ENCODE assay signal across 30 cellular contexts in the genomic region with DNA sequence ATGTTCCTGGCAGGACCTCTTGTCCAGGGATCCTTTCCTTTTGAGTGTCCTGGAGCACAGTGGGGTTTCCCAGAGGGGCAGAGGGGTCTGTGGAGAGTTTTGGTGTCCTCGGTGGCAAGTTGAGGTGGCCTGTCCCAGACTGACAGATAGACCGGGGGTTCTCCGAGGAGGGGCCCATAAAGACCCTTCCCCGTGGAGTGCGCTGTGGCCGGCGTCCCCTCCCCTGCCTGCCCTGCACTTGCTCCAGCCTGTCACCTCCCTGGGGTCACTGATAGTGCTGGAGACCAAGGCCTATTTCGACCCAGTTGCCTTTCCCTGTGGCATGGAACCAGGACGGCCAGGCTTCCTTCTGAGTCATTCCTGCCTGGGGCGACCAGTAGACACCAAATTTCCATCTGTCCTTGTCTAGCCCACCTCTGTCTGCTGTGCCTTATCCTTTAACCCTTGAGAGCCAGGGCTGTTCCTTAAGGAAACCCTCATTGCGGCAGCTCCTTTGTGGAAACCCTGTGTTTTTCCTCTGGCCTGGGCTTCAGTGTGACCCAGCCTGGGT. TPM values are rescaled to one million over a fixed set of nuclear protein-coding genes. Genes with fewer than 3 reads are reported as not detected.
DNase-seq lines count a peak whose midpoint lies in the region; ATAC-seq and TF ChIP-seq lines count a peak whose summit lies in the region.
"Had no signal": no experiment of that assay in that cellular context is flagged by ENCODE, and none has a peak within 500 bp of the region (broad histone marks: within the 10 kb centered on the region; RNA-seq: fewer than 3 reads in every experiment).

No MANE protein-coding gene starts in this region.

- no peak overlapping the region for H2AFZ ChIP-seq in mammary epithelial cell (ENCODE audit: low read depth, low read length)

- H4K20me1 ChIP-seq in mammary epithelial cell (ENCODE audit: insufficient read depth, low read length): no peaks in the 10 kb centered on the region

- H3K27me3 Mint-ChIP-seq in MCF 10A (ENCODE audit: insufficient read depth, unreplicated experiment) (peaks cover 62% of the 10 kb centered on the region), progenitor cell of endocrine pancreas (peaks cover 41% of the 10 kb centered on the region)
- H3K27me3 Mint-ChIP-seq: activated CD4-positive, alpha-beta T cell treated with anti-CD3 and anti-CD28 coated beads, Interleukin-2, amount 10 ng/mL, durations not matched to agents 24 days and 14 days had no signal

- ATAC-seq in aorta (ENCODE audit: low FRiP score): no peak
- ATAC-seq: left lobe of liver had no signal

- TF ChIP-seq CTCF in MCF 10A (IDR thresholded peaks at IDR 0.05; ENCODE audit: unreplicated experiment) (no peak), mammary epithelial cell (conservative IDR thresholded peaks at IDR 0.05 in 1 of 2, IDR thresholded peaks at IDR 0.05 in 1 of 2; ENCODE audit: extremely low read depth in 1 of 2, insufficient read depth in 1 of 2, low read depth in 1 of 2, low read length in 2 of 2) (no peak), progenitor cell of endocrine pancreas (IDR thresholded peaks at IDR 0.05; ENCODE audit: unreplicated experiment) (no peak), foreskin fibroblast (IDR thresholded peaks at IDR 0.05; ENCODE audit: low read depth, low read length) (no peak)

- no peaks in the 10 kb centered on the region for H3K36me3 Mint-ChIP-seq in MCF 10A (ENCODE audit: insufficient read depth, unreplicated experiment)
- H3K36me3 Mint-ChIP-seq in progenitor cell of endocrine pancreas (ENCODE audit: insufficient read depth): no peaks in the 10 kb centered on the region
- H3K36me3 Mint-ChIP-seq: type B pancreatic cell had no signal

- H3K4me3 ChIP-seq in mammary epithelial cell (replicated peaks in 1 of 3; ENCODE audit: insufficient read depth in 1 of 3, low read depth in 2 of 3, low read length in 3 of 3): no peak overlapping the region
- H3K4me3 ChIP-seq in SJCRH30: peak overlapping the region; percentile 48
- H3K4me3 ChIP-seq in mucosa of rectum (ENCODE audit: low read length in 2 of 2): peak overlapping the region; percentile 73 to 74
- H3K4me3 ChIP-seq in aorta (ENCODE audit: low read length in 2 of 2): no peak overlapping the region
- H3K4me3 ChIP-seq in foreskin fibroblast (ENCODE audit: low read depth in 1 of 2, low read length in 2 of 2): no peak overlapping the region
- H3K4me3 ChIP-seq: ascending aorta, MG63, psoas muscle, SJSA1 had no signal

- H3K36me3 ChIP-seq in mammary epithelial cell (ENCODE audit: insufficient read depth, low read length): no peaks in the 10 kb centered on the region
- H3K36me3 ChIP-seq in SJCRH30: no peaks in the 10 kb centered on the region
- peaks cover 5 to 8% of the 10 kb centered on the region in 2 donors for H3K36me3 ChIP-seq in mucosa of rectum (ENCODE audit: control insufficient read depth in 2 of 2, insufficient read depth in 2 of 2, low read length in 2 of 2)
- no peaks in the 10 kb centered on the region for H3K36me3 ChIP-seq in aorta (ENCODE audit: control insufficient read depth in 1 of 2, insufficient read depth in 2 of 2, low read length in 1 of 2)
- H3K36me3 ChIP-seq: ascending aorta, MG63, SJSA1, WERI-Rb-1 had no signal

- H3K9me3 Mint-ChIP-seq in MCF 10A (ENCODE audit: unreplicated experiment): no peaks in the 10 kb centered on the region
- H3K9me3 Mint-ChIP-seq in progenitor cell of endocrine pancreas (ENCODE audit: low read depth): no peaks in the 10 kb centered on the region
- H3K9me3 Mint-ChIP-seq: CD4-positive, alpha-beta T cell; type B pancreatic cell had no signal

- H3K27me3 ChIP-seq in mammary epithelial cell (ENCODE audit: insufficient read depth, low read length) (no peaks in the 10 kb centered on the region), SJCRH30 (no peaks in the 10 kb centered on the region), mucosa of rectum (ENCODE audit: control insufficient read depth in 2 of 2, insufficient read depth in 2 of 2, low read length in 2 of 2) (no peaks in the 10 kb centered on the region), aorta (ENCODE audit: control insufficient read depth in 1 of 2, insufficient read depth in 2 of 2, low read length in 1 of 2) (no peaks in the 10 kb centered on the region)
- H3K27me3 ChIP-seq: ascending aorta, MG63 had no signal

- intact Hi-C loops in MCF 10A (cut with micrococcal nuclease): no loop called here
- intact Hi-C loops in mammary epithelial cell (cut with micrococcal nuclease): no loop called here
- intact Hi-C loops in aorta (cut with DNase I): no loop called here

- H3K4me1 Mint-ChIP-seq in MCF 10A (ENCODE audit: insufficient read depth, unreplicated experiment): peaks cover 9% of the 10 kb centered on the region
- H3K4me1 Mint-ChIP-seq in progenitor cell of endocrine pancreas (ENCODE audit: low read depth): no peaks in the 10 kb centered on the region

- H3K9ac ChIP-seq in mammary epithelial cell (ENCODE audit: insufficient read depth, low read length) (no peak overlapping the region), mucosa of rectum (ENCODE audit: low read depth in 1 of 2, low read length in 2 of 2) (peak overlapping the region; percentile 52 to 94)

- POLR2A ChIA-PET in MCF 10A (lab: Yijun Ruan, JAX): interaction anchor here (0.6 kb wide), 1 partner anchor 225 kb away, joined by 3 read pairs; no protein-coding TSS in a partner anchor

- DNase-seq in MCF 10A (ENCODE audit: unreplicated experiment) (peak; percentile 13), mammary epithelial cell (no peak), SJCRH30 (peak; percentile 45 to 62), aorta (peak; percentile 21 to 42), progenitor cell of endocrine pancreas (ENCODE audit: low spot score, unreplicated experiment) (no peak), NCI-H510A treated with DMSO at 0.1 percent for 48 hours (lab: John Stamatoyannopoulos, UW) (no peak), foreskin fibroblast (no peak)
- DNase-seq: activated CD4-positive, alpha-beta T cell treated with anti-CD3 and anti-CD28 coated beads, Interleukin-2, amount 10 ng/mL, durations not matched to agents 24 days and 14 days; activated effector memory CD4-positive, alpha-beta T cell treated with Interleukin-2 at 50 U/mL for 16 hours; CD4-positive, alpha-beta T cell; DND-41; effector memory CD4-positive, alpha-beta T cell; glutamatergic neuron; HCEC 1CT; KBM-7; MG63; NCI-H748 treated with DMSO at 0.1 percent for 48 hours; psoas muscle; stimulated activated CD4-positive, alpha-beta T cell treated with anti-CD3 and anti-CD28 coated beads, Interleukin-15, amount 100 ng/mL, for 24 hours; stimulated activated CD4-positive, alpha-beta T cell treated with anti-CD3 and anti-CD28 coated beads, Interleukin-4, amount 100 ng/mL, for 4 hours; WERI-Rb-1 had no signal

- no peaks in the 10 kb centered on the region for H3K9me3 ChIP-seq in mammary epithelial cell (replicated peaks; ENCODE audit: insufficient read depth, low read length)
- H3K9me3 ChIP-seq in SJCRH30 (replicated peaks): no peaks in the 10 kb centered on the region
- no peaks in the 10 kb centered on the region for H3K9me3 ChIP-seq in mucosa of rectum (ENCODE audit: control insufficient read depth in 2 of 2, low read length in 2 of 2)
- no peaks in the 10 kb centered on the region for H3K9me3 ChIP-seq in aorta (ENCODE audit: control insufficient read depth, low read length)
- H3K9me3 ChIP-seq: ascending aorta, MG63, psoas muscle, SJSA1 had no signal

- no TSS peak for BruUV-seq in MCF 10A (replicated peaks; lab: Mats Ljungman, UMichigan)
- no TSS peak for BruUV-seq in mammary epithelial cell (replicated peaks; lab: Mats Ljungman, UMichigan)

- no peak overlapping the region for H3K27ac Mint-ChIP-seq in MCF 10A (ENCODE audit: low read depth, unreplicated experiment)
- H3K27ac Mint-ChIP-seq in progenitor cell of endocrine pancreas: no peak overlapping the region
- H3K27ac Mint-ChIP-seq: activated CD4-positive, alpha-beta T cell treated with anti-CD3 and anti-CD28 coated beads, Interleukin-2, amount 10 ng/mL, durations not matched to agents 24 days and 14 days; activated naive CD8-positive, alpha-beta T cell; CD4-positive, alpha-beta T cell; type B pancreatic cell had no signal

- H3K27ac ChIP-seq in mammary epithelial cell (ENCODE audit: insufficient read depth, low read depth, low read length) (no peak overlapping the region), SJCRH30 (peak overlapping the region; percentile 32; the same call in 1 of the 2 replicates), mucosa of rectum (ENCODE audit: low read depth in 2 of 2, low read length in 2 of 2) (peak overlapping the region; percentile 79 to 97), aorta (ENCODE audit: low read depth in 1 of 2, low read length in 2 of 2) (no peak overlapping the region)
- H3K27ac ChIP-seq: 22Rv1, ascending aorta, psoas muscle, SJSA1, WERI-Rb-1 had no signal

- WGBS in mammary epithelial cell (ENCODE audit: low coverage, missing lambda C conversion rate): 77% methylated on average over 10 of the region's 11 CpGs
- 88 to 91% methylated on average over 11 of the region's 11 CpGs for WGBS in aorta, 2 donors

- in situ Hi-C loops in mammary epithelial cell (cut with MboI; ENCODE audit: low sequenced_read_pairs in 2 of 2): no loop called here

- dilution Hi-C loops in mammary epithelial cell (cut with HindIII; ENCODE audit: low sequenced_read_pairs): no loop called here

- H3K4me2 ChIP-seq in mammary epithelial cell (ENCODE audit: insufficient read depth, low read depth, low read length): no peak overlapping the region

- H3K4me1 ChIP-seq in mammary epithelial cell (ENCODE audit: insufficient read depth, low read length) (no peaks in the 10 kb centered on the region), SJCRH30 (peaks cover 21% of the 10 kb centered on the region), mucosa of rectum (ENCODE audit: control insufficient read depth in 2 of 2, insufficient read depth in 2 of 2, low read length in 2 of 2) (peaks cover 23 to 50% of the 10 kb centered on the region in 2 donors), aorta (ENCODE audit: control insufficient read depth in 1 of 2, insufficient read depth in 2 of 2, low read length in 2 of 2) (no peaks in the 10 kb centered on the region)
- H3K4me1 ChIP-seq: ascending aorta, psoas muscle, SJSA1 had no signal

- H3K79me2 ChIP-seq in mammary epithelial cell (ENCODE audit: insufficient read depth, low read length): no peaks in the 10 kb centered on the region

- H3K4me3 Mint-ChIP-seq in MCF 10A (ENCODE audit: unreplicated experiment): no peak overlapping the region
- no peak overlapping the region for H3K4me3 Mint-ChIP-seq in progenitor cell of endocrine pancreas (ENCODE audit: low read depth)
- H3K4me3 Mint-ChIP-seq: activated CD4-positive, alpha-beta T cell treated with anti-CD3 and anti-CD28 coated beads, Interleukin-2, amount 10 ng/mL, durations not matched to agents 24 days and 14 days; activated naive CD8-positive, alpha-beta T cell; CD4-positive, alpha-beta T cell; type B pancreatic cell had no signal

- CTCF ChIA-PET in MCF 10A (lab: Yijun Ruan, JAX) (no interaction called here), mammary epithelial cell (lab: Charles Lee; ENCODE audit: low non-redundant PET) (no interaction called here)

RNA-seq across cellular contexts. Expression of a gene that starts 2.9 kb away (rescaled TPM):
- total RNA-seq in MCF 10A (2022) (not detected in 2 replicates), mammary epithelial cell (not detected), aorta (under 1 TPM in 1 of 2 donors, not detected in 1; 0.06 TPM), progenitor cell of endocrine pancreas (0.44 and 0.60 TPM in 2 replicates)
- polyA plus RNA-seq in mammary epithelial cell (not detected), aorta (under 1 TPM; 0.08 to 0.25 TPM)
- not detected for polyA minus RNA-seq in mammary epithelial cell
- total RNA-seq in SJCRH30 (2014; rRNA removed; shearing (Covaris generic)): 1.1 and 1.5 TPM in 2 replicates
- total RNA-seq: ascending aorta; CD4-positive, alpha-beta T cell; mesenteric fat pad; myocyte; SJSA1 had no signal

Comparison
In these comparisons a context has a peak if more than half of its experiments do, and no peak if none do; other contexts are left out.
1. DNase-seq: peak in MCF 10A (single experiment), SJCRH30 (2 of 2) and aorta (2 of 2); none in mammary epithelial cell (single experiment), progenitor cell of endocrine pancreas (single experiment), NCI-H510A treated with DMSO at 0.1 percent for 48 hours (single experiment) and foreskin fibroblast (0 of 2).
2. H3K27ac ChIP-seq: peak in SJCRH30 (single experiment) and mucosa of rectum (2 of 2); none in mammary epithelial cell (single experiment) and aorta (0 of 2).
3. H3K4me3 ChIP-seq: peak in SJCRH30 (single experiment) and mucosa of rectum (2 of 2); none in mammary epithelial cell (0 of 3), aorta (0 of 2) and foreskin fibroblast (0 of 2).